Comparison of ENCODE assay signal across 1 cellular context in the genomic region with DNA sequence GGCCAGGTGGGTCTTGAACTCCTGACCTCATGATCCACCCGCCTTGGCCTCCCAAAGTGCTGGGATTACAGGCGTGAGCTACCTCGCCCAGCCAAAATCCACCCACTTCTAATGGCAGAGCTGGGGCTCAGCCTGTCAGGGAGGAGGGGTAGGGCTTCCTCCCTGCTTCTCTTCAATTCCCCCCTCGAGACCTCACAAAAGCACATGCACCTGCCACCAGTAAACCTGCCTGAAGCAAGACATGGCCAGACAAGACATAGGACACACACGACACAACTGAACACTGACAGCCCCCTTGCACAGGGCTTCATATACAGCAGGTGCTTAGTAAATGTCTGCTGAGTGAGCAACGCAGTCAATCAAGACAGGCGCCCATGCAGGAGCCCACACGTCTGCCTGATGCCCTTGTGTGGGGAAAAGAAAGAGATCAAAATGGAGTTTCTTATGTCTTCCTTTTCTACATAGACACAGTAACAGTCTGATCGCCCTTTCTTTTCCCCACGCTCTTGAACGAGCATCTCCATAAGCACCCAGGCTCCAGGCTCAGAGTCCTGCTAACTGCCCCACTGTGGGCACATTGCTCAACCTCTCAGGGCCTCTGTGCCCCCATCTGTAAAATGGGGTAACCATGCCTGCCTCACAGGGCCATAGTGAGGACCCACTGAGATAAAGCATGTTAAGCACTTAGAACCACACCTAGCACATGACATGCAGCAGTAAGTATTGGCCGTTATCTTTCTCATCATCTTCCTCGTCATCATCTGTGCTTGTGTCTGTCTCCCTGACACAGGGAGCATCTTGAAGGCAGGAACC.
A peak's percentile ranks its signal among the peaks of the same experiment; 100 is the strongest.
TF ChIP-seq lines count a peak whose summit lies in the region.

No MANE protein-coding gene starts in this region.

TF ChIP-seq in K562, 482 proteins besides CTCF, POLR2A, EP300 and RAD21 (continued from another document and continues in another):
- TF ChIP-seq CREB1 (IDR thresholded peaks at IDR 0.05): no peak
- TF ChIP-seq CREB1 (CRISPR knock-in tag; IDR thresholded peaks at IDR 0.05): peak; percentile 43; the same call in 1 of the 2 replicates
- TF ChIP-seq RBM15 (IDR thresholded peaks at IDR 0.05; ENCODE audit: insufficient read depth, low read length): no peak
- TF ChIP-seq SP2 (IDR thresholded peaks at IDR 0.05; ENCODE audit: extremely low read depth, low read depth, low read length, poor library complexity, severe bottlenecking): no peak
- TF ChIP-seq, protein P1, sequence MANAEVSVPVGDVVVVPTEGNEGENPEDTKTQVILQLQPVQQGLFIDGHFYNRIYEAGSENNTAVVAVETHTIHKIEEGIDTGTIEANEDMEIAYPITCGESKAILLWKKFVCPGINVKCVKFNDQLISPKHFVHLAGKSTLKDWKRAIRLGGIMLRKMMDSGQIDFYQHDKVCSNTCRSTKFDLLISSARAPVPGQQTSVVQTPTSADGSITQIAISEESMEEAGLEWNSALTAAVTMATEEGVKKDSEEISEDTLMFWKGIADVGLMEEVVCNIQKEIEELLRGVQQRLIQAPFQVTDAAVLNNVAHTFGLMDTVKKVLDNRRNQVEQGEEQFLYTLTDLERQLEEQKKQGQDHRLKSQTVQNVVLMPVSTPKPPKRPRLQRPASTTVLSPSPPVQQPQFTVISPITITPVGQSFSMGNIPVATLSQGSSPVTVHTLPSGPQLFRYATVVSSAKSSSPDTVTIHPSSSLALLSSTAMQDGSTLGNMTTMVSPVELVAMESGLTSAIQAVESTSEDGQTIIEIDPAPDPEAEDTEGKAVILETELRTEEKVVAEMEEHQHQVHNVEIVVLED (CRISPR knock-in tag; IDR thresholded peaks at IDR 0.05): no peak
- TF ChIP-seq, protein P2, sequence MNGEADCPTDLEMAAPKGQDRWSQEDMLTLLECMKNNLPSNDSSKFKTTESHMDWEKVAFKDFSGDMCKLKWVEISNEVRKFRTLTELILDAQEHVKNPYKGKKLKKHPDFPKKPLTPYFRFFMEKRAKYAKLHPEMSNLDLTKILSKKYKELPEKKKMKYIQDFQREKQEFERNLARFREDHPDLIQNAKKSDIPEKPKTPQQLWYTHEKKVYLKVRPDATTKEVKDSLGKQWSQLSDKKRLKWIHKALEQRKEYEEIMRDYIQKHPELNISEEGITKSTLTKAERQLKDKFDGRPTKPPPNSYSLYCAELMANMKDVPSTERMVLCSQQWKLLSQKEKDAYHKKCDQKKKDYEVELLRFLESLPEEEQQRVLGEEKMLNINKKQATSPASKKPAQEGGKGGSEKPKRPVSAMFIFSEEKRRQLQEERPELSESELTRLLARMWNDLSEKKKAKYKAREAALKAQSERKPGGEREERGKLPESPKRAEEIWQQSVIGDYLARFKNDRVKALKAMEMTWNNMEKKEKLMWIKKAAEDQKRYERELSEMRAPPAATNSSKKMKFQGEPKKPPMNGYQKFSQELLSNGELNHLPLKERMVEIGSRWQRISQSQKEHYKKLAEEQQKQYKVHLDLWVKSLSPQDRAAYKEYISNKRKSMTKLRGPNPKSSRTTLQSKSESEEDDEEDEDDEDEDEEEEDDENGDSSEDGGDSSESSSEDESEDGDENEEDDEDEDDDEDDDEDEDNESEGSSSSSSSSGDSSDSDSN (IDR thresholded peaks at IDR 0.05; ENCODE audit: borderline replicate concordance in 1 of 2, low read depth in 2 of 2, low read length in 2 of 2): no peak
- no peak for TF ChIP-seq SIN3A (IDR thresholded peaks at IDR 0.05; ENCODE audit: borderline replicate concordance in 2 of 2, control insufficient read depth in 1 of 2, low read depth in 2 of 2, low read length in 2 of 2)
- TF ChIP-seq DMBX1 (CRISPR knock-in tag; IDR thresholded peaks at IDR 0.05; ENCODE audit: borderline replicate concordance): peak; percentile 70; the same call in 1 of the 2 replicates
- TF ChIP-seq ZNF311 (CRISPR knock-in tag; IDR thresholded peaks at IDR 0.05): no peak
- no peak for TF ChIP-seq SMARCA5 (IDR thresholded peaks at IDR 0.05)
- TF ChIP-seq NFIC (IDR thresholded peaks at IDR 0.05): no peak
- TF ChIP-seq TAL1 (IDR thresholded peaks at IDR 0.05): no peak
- no peak for TF ChIP-seq SIN3B (IDR thresholded peaks at IDR 0.05; ENCODE audit: low read depth)
- TF ChIP-seq EP400 (IDR thresholded peaks at IDR 0.05): no peak
- no peak for TF ChIP-seq MEF2A (IDR thresholded peaks at IDR 0.05; ENCODE audit: control insufficient read depth, low read depth, low read length)
- TF ChIP-seq FIP1L1 (IDR thresholded peaks at IDR 0.05; ENCODE audit: low read depth, low read length, poor library complexity, severe bottlenecking): no peak
- TF ChIP-seq BRD9 (IDR thresholded peaks at IDR 0.05; ENCODE audit: low read depth, partially characterized antibody): no peak
- TF ChIP-seq, protein P3, sequence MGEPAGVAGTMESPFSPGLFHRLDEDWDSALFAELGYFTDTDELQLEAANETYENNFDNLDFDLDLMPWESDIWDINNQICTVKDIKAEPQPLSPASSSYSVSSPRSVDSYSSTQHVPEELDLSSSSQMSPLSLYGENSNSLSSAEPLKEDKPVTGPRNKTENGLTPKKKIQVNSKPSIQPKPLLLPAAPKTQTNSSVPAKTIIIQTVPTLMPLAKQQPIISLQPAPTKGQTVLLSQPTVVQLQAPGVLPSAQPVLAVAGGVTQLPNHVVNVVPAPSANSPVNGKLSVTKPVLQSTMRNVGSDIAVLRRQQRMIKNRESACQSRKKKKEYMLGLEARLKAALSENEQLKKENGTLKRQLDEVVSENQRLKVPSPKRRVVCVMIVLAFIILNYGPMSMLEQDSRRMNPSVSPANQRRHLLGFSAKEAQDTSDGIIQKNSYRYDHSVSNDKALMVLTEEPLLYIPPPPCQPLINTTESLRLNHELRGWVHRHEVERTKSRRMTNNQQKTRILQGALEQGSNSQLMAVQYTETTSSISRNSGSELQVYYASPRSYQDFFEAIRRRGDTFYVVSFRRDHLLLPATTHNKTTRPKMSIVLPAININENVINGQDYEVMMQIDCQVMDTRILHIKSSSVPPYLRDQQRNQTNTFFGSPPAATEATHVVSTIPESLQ (CRISPR knock-in tag; IDR thresholded peaks at IDR 0.05): no peak
- TF ChIP-seq SREBF1 (IDR thresholded peaks at IDR 0.05; ENCODE audit: borderline replicate concordance, low read depth, low read length): no peak
- TF ChIP-seq, protein P4, sequence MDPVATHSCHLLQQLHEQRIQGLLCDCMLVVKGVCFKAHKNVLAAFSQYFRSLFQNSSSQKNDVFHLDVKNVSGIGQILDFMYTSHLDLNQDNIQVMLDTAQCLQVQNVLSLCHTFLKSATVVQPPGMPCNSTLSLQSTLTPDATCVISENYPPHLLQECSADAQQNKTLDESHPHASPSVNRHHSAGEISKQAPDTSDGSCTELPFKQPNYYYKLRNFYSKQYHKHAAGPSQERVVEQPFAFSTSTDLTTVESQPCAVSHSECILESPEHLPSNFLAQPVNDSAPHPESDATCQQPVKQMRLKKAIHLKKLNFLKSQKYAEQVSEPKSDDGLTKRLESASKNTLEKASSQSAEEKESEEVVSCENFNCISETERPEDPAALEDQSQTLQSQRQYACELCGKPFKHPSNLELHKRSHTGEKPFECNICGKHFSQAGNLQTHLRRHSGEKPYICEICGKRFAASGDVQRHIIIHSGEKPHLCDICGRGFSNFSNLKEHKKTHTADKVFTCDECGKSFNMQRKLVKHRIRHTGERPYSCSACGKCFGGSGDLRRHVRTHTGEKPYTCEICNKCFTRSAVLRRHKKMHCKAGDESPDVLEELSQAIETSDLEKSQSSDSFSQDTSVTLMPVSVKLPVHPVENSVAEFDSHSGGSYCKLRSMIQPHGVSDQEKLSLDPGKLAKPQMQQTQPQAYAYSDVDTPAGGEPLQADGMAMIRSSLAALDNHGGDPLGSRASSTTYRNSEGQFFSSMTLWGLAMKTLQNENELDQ (CRISPR knock-in tag; IDR thresholded peaks at IDR 0.05; ENCODE audit: borderline replicate concordance): no peak
- no peak for TF ChIP-seq ARNT (IDR thresholded peaks at IDR 0.05)
- TF ChIP-seq, protein P5, sequence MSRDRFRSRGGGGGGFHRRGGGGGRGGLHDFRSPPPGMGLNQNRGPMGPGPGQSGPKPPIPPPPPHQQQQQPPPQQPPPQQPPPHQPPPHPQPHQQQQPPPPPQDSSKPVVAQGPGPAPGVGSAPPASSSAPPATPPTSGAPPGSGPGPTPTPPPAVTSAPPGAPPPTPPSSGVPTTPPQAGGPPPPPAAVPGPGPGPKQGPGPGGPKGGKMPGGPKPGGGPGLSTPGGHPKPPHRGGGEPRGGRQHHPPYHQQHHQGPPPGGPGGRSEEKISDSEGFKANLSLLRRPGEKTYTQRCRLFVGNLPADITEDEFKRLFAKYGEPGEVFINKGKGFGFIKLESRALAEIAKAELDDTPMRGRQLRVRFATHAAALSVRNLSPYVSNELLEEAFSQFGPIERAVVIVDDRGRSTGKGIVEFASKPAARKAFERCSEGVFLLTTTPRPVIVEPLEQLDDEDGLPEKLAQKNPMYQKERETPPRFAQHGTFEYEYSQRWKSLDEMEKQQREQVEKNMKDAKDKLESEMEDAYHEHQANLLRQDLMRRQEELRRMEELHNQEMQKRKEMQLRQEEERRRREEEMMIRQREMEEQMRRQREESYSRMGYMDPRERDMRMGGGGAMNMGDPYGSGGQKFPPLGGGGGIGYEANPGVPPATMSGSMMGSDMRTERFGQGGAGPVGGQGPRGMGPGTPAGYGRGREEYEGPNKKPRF (IDR thresholded peaks at IDR 0.05; ENCODE audit: low read depth, low read length): no peak
- TF ChIP-seq, protein P6, sequence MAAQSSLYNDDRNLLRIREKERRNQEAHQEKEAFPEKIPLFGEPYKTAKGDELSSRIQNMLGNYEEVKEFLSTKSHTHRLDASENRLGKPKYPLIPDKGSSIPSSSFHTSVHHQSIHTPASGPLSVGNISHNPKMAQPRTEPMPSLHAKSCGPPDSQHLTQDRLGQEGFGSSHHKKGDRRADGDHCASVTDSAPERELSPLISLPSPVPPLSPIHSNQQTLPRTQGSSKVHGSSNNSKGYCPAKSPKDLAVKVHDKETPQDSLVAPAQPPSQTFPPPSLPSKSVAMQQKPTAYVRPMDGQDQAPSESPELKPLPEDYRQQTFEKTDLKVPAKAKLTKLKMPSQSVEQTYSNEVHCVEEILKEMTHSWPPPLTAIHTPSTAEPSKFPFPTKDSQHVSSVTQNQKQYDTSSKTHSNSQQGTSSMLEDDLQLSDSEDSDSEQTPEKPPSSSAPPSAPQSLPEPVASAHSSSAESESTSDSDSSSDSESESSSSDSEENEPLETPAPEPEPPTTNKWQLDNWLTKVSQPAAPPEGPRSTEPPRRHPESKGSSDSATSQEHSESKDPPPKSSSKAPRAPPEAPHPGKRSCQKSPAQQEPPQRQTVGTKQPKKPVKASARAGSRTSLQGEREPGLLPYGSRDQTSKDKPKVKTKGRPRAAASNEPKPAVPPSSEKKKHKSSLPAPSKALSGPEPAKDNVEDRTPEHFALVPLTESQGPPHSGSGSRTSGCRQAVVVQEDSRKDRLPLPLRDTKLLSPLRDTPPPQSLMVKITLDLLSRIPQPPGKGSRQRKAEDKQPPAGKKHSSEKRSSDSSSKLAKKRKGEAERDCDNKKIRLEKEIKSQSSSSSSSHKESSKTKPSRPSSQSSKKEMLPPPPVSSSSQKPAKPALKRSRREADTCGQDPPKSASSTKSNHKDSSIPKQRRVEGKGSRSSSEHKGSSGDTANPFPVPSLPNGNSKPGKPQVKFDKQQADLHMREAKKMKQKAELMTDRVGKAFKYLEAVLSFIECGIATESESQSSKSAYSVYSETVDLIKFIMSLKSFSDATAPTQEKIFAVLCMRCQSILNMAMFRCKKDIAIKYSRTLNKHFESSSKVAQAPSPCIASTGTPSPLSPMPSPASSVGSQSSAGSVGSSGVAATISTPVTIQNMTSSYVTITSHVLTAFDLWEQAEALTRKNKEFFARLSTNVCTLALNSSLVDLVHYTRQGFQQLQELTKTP (IDR thresholded peaks at IDR 0.05; ENCODE audit: low read depth in 1 of 2, partially characterized antibody in 2 of 2): no peak
- no peak for TF ChIP-seq ZNF778 (CRISPR knock-in tag; IDR thresholded peaks at IDR 0.05)
- no peak for TF ChIP-seq ESRRA (IDR thresholded peaks at IDR 0.05; ENCODE audit: borderline replicate concordance, low read depth)
- TF ChIP-seq ZFP30 (CRISPR knock-in tag; IDR thresholded peaks at IDR 0.05; ENCODE audit: borderline replicate concordance): no peak
- TF ChIP-seq ZNF583 (CRISPR knock-in tag; IDR thresholded peaks at IDR 0.05): peak; percentile 86; the same call in 1 of the 2 replicates
- TF ChIP-seq ZNF197 (CRISPR knock-in tag; IDR thresholded peaks at IDR 0.05; ENCODE audit: low read depth): no peak
- no peak for TF ChIP-seq CSDE1 (IDR thresholded peaks at IDR 0.05)
- TF ChIP-seq PRPF4 (IDR thresholded peaks at IDR 0.05; ENCODE audit: insufficient read depth, low read depth, low read length, poor library complexity, severe bottlenecking): no peak
- no peak for TF ChIP-seq NR2C1 (IDR thresholded peaks at IDR 0.05)
- TF ChIP-seq NR2C1 (tag; IDR thresholded peaks at IDR 0.05): no peak
- TF ChIP-seq, protein P7, sequence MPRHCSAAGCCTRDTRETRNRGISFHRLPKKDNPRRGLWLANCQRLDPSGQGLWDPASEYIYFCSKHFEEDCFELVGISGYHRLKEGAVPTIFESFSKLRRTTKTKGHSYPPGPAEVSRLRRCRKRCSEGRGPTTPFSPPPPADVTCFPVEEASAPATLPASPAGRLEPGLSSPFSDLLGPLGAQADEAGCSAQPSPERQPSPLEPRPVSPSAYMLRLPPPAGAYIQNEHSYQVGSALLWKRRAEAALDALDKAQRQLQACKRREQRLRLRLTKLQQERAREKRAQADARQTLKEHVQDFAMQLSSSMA (CRISPR knock-in tag; IDR thresholded peaks at IDR 0.05): no peak
- TF ChIP-seq ELF4 (CRISPR knock-in tag; IDR thresholded peaks at IDR 0.05): no peak
- TF ChIP-seq, protein P8, sequence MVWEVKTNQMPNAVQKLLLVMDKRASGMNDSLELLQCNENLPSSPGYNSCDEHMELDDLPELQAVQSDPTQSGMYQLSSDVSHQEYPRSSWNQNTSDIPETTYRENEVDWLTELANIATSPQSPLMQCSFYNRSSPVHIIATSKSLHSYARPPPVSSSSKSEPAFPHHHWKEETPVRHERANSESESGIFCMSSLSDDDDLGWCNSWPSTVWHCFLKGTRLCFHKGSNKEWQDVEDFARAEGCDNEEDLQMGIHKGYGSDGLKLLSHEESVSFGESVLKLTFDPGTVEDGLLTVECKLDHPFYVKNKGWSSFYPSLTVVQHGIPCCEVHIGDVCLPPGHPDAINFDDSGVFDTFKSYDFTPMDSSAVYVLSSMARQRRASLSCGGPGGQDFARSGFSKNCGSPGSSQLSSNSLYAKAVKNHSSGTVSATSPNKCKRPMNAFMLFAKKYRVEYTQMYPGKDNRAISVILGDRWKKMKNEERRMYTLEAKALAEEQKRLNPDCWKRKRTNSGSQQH (CRISPR knock-in tag; IDR thresholded peaks at IDR 0.05): no peak
- no peak for TF ChIP-seq CCAR2 (IDR thresholded peaks at IDR 0.05; ENCODE audit: low read depth, low read length)
- peak; percentile 30; the same call in 1 of the 2 replicates for TF ChIP-seq JUND (IDR thresholded peaks at IDR 0.05; ENCODE audit: borderline replicate concordance, low read depth, low read length)
- TF ChIP-seq JUND (tag; IDR thresholded peaks at IDR 0.05; ENCODE audit: borderline replicate concordance, low read depth, low read length): no peak; the same call in 2 of the 3 replicates
